8 cellular contexts compared by ENCODE assay signal in the genomic region with DNA sequence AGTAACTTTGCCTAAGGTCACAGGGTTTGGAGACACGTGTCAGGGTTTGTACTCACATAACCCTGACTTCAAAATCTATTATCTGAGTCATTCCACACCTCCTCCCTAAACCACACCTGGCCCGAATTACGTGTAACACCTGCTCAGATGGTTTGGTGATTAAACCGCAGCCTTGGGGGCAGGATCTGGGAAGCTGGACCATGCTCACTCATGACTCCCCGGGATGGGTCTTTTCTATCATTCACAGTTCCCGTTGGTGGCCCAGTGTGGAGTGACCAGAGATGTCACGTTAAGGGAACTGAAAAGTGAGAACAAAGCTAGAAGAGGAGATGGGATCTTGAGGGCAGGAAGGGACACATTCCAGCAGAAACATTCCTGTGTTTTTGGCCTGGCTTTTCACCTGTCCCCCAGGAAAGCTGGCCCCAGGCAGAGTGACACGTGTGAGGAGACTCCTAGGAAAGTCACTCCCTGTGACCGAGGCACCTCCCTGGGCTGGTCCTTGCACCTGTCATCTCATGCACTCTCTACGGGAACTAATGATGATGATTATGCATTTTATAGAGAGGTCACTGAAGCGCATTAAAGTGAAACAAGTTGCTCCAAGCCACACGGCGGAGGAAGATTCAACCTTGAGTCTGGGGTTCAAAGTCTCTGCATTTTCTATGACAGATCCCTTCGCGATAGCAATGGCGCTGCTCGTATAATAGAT.
DNase-seq lines count a peak whose midpoint lies in the region; ATAC-seq lines count a peak whose summit lies in the region.

No MANE protein-coding gene starts in this region.

- H3K27ac ChIP-seq in neuronal stem cell (replicated peaks; ENCODE audit: low read length) = no peak overlapping the region

- H4K8ac ChIP-seq in neuronal stem cell (ENCODE audit: low read depth, low read length) = no peak overlapping the region

- no peaks in the 10 kb centered on the region for H3K9me3 ChIP-seq in neuronal stem cell (replicated peaks in 1 of 2; ENCODE audit: control insufficient read depth in 2 of 2, insufficient read depth in 1 of 2, low read depth in 1 of 2, low read length in 2 of 2)

- H2BK12ac ChIP-seq in neuronal stem cell (ENCODE audit: low read length) = no peak overlapping the region

- no peak overlapping the region for H4K91ac ChIP-seq in neuronal stem cell (ENCODE audit: low read depth, low read length, poor library complexity)

- no peak overlapping the region for H3K23ac ChIP-seq in neuronal stem cell (ENCODE audit: low read depth, low read length, poor library complexity)

- H3K4ac ChIP-seq in neuronal stem cell (ENCODE audit: low read length) = no peak overlapping the region

- H3K79me1 ChIP-seq in neuronal stem cell (ENCODE audit: low read depth, low read length) = no peaks in the 10 kb centered on the region

- no peak overlapping the region for H2BK120ac ChIP-seq in neuronal stem cell (ENCODE audit: low read depth, low read length)

- no CpG with 5 or more reads among the region's 17 CpGs for WGBS in neuronal stem cell (ENCODE audit: extremely low coverage in 2 of 2, insufficient read length in 2 of 2, insufficient replicate concordance in 1 of 2), 2 donors

- no peak overlapping the region for H2BK5ac ChIP-seq in neuronal stem cell (ENCODE audit: low read length)

- H3K27me3 Mint-ChIP-seq in activated T-cell treated with anti-CD3 and anti-CD28 coated beads, Interleukin-2, amount 50 U/mL, for 4 hours (ENCODE audit: low read depth) = no peaks in the 10 kb centered on the region

- H3K4me1 ChIP-seq in neuronal stem cell (ENCODE audit: control insufficient read depth in 2 of 2, insufficient read depth in 1 of 2, low read depth in 1 of 2, low read length in 2 of 2) = no peaks in the 10 kb centered on the region

- no peak overlapping the region for H2AFZ ChIP-seq in neuronal stem cell (ENCODE audit: low read length)

- no peak overlapping the region for H2AK5ac ChIP-seq in neuronal stem cell (ENCODE audit: low read depth, low read length)

- no peak overlapping the region for H3K9ac ChIP-seq in neuronal stem cell (ENCODE audit: low read depth, low read length, poor library complexity)

- ATAC-seq in GM19035 (IDR thresholded peaks at IDR 0.05; ENCODE audit: unreplicated experiment) (peak; percentile 53), HG03432 (IDR thresholded peaks at IDR 0.05; ENCODE audit: unreplicated experiment) (peak; percentile 72)
- ATAC-seq in activated T-cell treated with anti-CD3 and anti-CD28 coated beads, Interleukin-2, amount 50 U/mL, for 4 hours = peak; percentile 77 to 87

- no peaks in the 10 kb centered on the region for H3K9me3 Mint-ChIP-seq in activated T-cell treated with anti-CD3 and anti-CD28 coated beads, Interleukin-2, amount 50 U/mL, for 4 hours

- no peaks in the 10 kb centered on the region for H3K36me3 ChIP-seq in neuronal stem cell (replicated peaks in 1 of 2; ENCODE audit: control insufficient read depth in 2 of 2, insufficient read depth in 2 of 2, low read length in 2 of 2)

- no peaks in the 10 kb centered on the region for H3K36me3 Mint-ChIP-seq in activated T-cell treated with anti-CD3 and anti-CD28 coated beads, Interleukin-2, amount 50 U/mL, for 4 hours (ENCODE audit: insufficient read depth)

- no peak overlapping the region for H3K4me3 ChIP-seq in neuronal stem cell (ENCODE audit: low read length in 2 of 2)

- no peak overlapping the region for H3K4me3 Mint-ChIP-seq in activated T-cell treated with anti-CD3 and anti-CD28 coated beads, Interleukin-2, amount 50 U/mL, for 4 hours

- H3K4me2 ChIP-seq in neuronal stem cell (ENCODE audit: insufficient read depth, low read length, poor library complexity, severe bottlenecking) = no peak overlapping the region

- DNase-seq in activated T-cell treated with anti-CD3 and anti-CD28 coated beads, Interleukin-2, amount 50 U/mL, for 4 hours = peak; percentile 37
- DNase-seq in stimulated activated CD4-positive, alpha-beta T cell treated with anti-CD3 and anti-CD28 coated beads, Interleukin-12 subunit alpha, Interleukin-12 subunit beta, amount 100 ng/mL, for 24 hours (ENCODE audit: low read depth in 2 of 2) = peak; percentile 17 to 31
- no peak for DNase-seq in NCI-H82 (lab: John Stamatoyannopoulos, UW)
- no peak for DNase-seq in 8988T
- DNase-seq in neuronal stem cell (ENCODE audit: low spot score) = no peak
- no peak for DNase-seq in ureter (ENCODE audit: low spot score)

- H3K4me1 Mint-ChIP-seq in activated T-cell treated with anti-CD3 and anti-CD28 coated beads, Interleukin-2, amount 50 U/mL, for 4 hours (ENCODE audit: low read depth) = peaks cover 53% of the 10 kb centered on the region

- no peak overlapping the region for H3K18ac ChIP-seq in neuronal stem cell (ENCODE audit: low read length)

- H3K27me3 ChIP-seq in neuronal stem cell (ENCODE audit: control insufficient read depth in 3 of 3, insufficient read depth in 3 of 3, low read depth in 1 of 3, low read length in 3 of 3) = peaks cover 0 to 4% (median 0%) of the 10 kb centered on the region in 3 experiments

- no peak overlapping the region for H2BK15ac ChIP-seq in neuronal stem cell (ENCODE audit: low read length)

- H3K14ac ChIP-seq in neuronal stem cell (ENCODE audit: low read length) = no peak overlapping the region

Comparison
In these comparisons a context has a peak if more than half of its experiments do, and no peak if none do; other contexts are left out.
1. DNase-seq: peak in activated T-cell treated with anti-CD3 and anti-CD28 coated beads, Interleukin-2, amount 50 U/mL, for 4 hours (single experiment) and stimulated activated CD4-positive, alpha-beta T cell treated with anti-CD3 and anti-CD28 coated beads, Interleukin-12 subunit alpha, Interleukin-12 subunit beta, amount 100 ng/mL, for 24 hours (2 of 2); none in NCI-H82 (single experiment), 8988T (single experiment), neuronal stem cell (single experiment) and ureter (single experiment).
2. Peak in every context shown above with its lines, with median percentiles within 50 percentile points of each other: ATAC-seq.